In the genomic region with DNA sequence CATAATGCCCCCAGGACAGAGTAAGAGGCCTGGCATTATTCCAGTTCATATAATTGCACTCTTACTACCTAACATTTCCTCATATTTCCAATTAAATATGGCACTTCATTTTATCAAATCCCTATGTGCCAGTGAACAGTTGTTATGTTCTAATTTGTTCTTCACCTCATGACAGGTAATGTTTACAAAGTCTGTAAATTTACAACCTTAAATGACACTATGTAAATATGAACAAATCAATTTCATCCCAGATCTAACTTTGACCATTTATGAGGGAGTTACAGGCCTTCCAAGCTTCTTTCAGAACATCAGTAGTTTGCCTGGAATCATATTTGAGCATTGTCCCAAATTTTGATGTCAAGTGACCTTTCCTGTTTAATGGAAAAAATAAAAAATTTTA, we compare ENCODE assay signal across 23 cellular contexts.
DNase-seq lines count a peak whose midpoint lies in the region; ATAC-seq, FAIRE-seq and TF ChIP-seq lines count a peak whose summit lies in the region.
"Had no signal": no experiment of that assay in that cellular context is flagged by ENCODE, and none has a peak within 500 bp of the region (broad histone marks: within the 10 kb centered on the region; RNA-seq: fewer than 3 reads in every experiment).

No MANE protein-coding gene starts in this region.

- H3K79me2 ChIP-seq in HepG2 (ENCODE audit: insufficient read depth, low read length) (no peaks in the 10 kb centered on the region), GM23338 (replicated peaks; ENCODE audit: insufficient read depth) (no peaks in the 10 kb centered on the region)

- CTCF ChIA-PET in HepG2 (lab: Yijun Ruan, JAX; ENCODE audit: low intra/inter-chr PET ratio, low total read pairs): no interaction called here
- CTCF ChIA-PET in activated naive CD4-positive, alpha-beta T cell treated with anti-CD3 and anti-CD28 coated beads for 36 hours (lab: Charles Lee): no interaction called here

- no peaks in the 10 kb centered on the region for H3F3A ChIP-seq in GM23338 (replicated peaks; ENCODE audit: low read depth)

- H3K9ac ChIP-seq in HepG2 (ENCODE audit: insufficient read depth, low read depth, low read length): no peak overlapping the region

- no peak overlapping the region for H3K27ac ChIP-seq in HepG2 (ENCODE audit: extremely low read length, insufficient read depth, low read length)
- H3K27ac ChIP-seq in GM23338 (ENCODE audit: low read depth): no peak overlapping the region
- H3K27ac ChIP-seq: SK-N-MC had no signal

- TF ChIP-seq CTCF in HepG2 (CRISPR knock-in tag; IDR thresholded peaks at IDR 0.05): no peak
- no peak for TF ChIP-seq CTCF in GM23338 (conservative IDR thresholded peaks at IDR 0.05; ENCODE audit: low read depth in 2 of 2)

- TF ChIP-seq RAD21 in HepG2 (CRISPR knock-in tag; IDR thresholded peaks at IDR 0.05): no peak

- no peak overlapping the region for H3K4me2 ChIP-seq in HepG2 (ENCODE audit: low read depth, low read length)
- no peak overlapping the region for H3K4me2 ChIP-seq in GM23338

- no peaks in the 10 kb centered on the region for H3K4me1 Mint-ChIP-seq in activated naive CD4-positive, alpha-beta T cell treated with anti-CD3 and anti-CD28 coated beads for 36 hours (ENCODE audit: low read depth)
- H3K4me1 Mint-ChIP-seq in GM23338: peaks cover 18% of the 10 kb centered on the region
- H3K4me1 Mint-ChIP-seq: CD8-positive, alpha-beta memory T cell had no signal

- intact Hi-C loops in HepG2 (cut with micrococcal nuclease; ENCODE audit: unreplicated experiment): no loop called here
- intact Hi-C loops in activated naive CD4-positive, alpha-beta T cell treated with anti-CD3 and anti-CD28 coated beads for 36 hours (cut with micrococcal nuclease): no loop called here

- H3K4me3 ChIP-seq in HepG2 (replicated peaks in 1 of 3; ENCODE audit: insufficient read depth in 1 of 3, low read depth in 2 of 3, low read length in 3 of 3) (no peak overlapping the region), GM23338 (no peak overlapping the region)
- H3K4me3 ChIP-seq: K562, SK-N-MC had no signal

- peaks cover 37% of the 10 kb centered on the region for H3K4me1 ChIP-seq in HepG2 (ENCODE audit: insufficient read depth, low read length)
- peaks cover 14% of the 10 kb centered on the region for H3K4me1 ChIP-seq in GM23338 (ENCODE audit: insufficient read depth)

- no peaks in the 10 kb centered on the region for H3K36me3 Mint-ChIP-seq in activated naive CD4-positive, alpha-beta T cell treated with anti-CD3 and anti-CD28 coated beads for 36 hours (ENCODE audit: low read depth)
- peaks cover 14% of the 10 kb centered on the region for H3K36me3 Mint-ChIP-seq in GM23338 (ENCODE audit: low read depth)
- H3K36me3 Mint-ChIP-seq: CD8-positive, alpha-beta memory T cell had no signal

- POLR2A ChIA-PET in HepG2 (lab: Yijun Ruan, JAX): no interaction called here

- no peak overlapping the region for H3K27ac Mint-ChIP-seq in activated naive CD4-positive, alpha-beta T cell treated with anti-CD3 and anti-CD28 coated beads for 36 hours
- H3K27ac Mint-ChIP-seq in GM23338: no peak overlapping the region
- H3K27ac Mint-ChIP-seq: CD8-positive, alpha-beta memory T cell had no signal

- H3K9me2 ChIP-seq in GM23338 (ENCODE audit: insufficient read depth): no peaks in the 10 kb centered on the region

- ATAC-seq in HepG2: no peak
- no peak for ATAC-seq in GM23338
- ATAC-seq: K562, Right ventricle myocardium inferior had no signal

- FAIRE-seq in HepG2 (lab: Jason Lieb, UNC): no peak
- FAIRE-seq: K562 had no signal

- H4K20me1 ChIP-seq in HepG2 (ENCODE audit: insufficient read depth, low read length): no peaks in the 10 kb centered on the region
- no peaks in the 10 kb centered on the region for H4K20me1 ChIP-seq in GM23338 (replicated peaks; ENCODE audit: insufficient read depth)

- H3K36me3 ChIP-seq in HepG2 (replicated peaks in 1 of 2; ENCODE audit: control insufficient read depth in 1 of 2, insufficient read depth in 2 of 2, low read length in 2 of 2): no peaks in the 10 kb centered on the region
- no peaks in the 10 kb centered on the region for H3K36me3 ChIP-seq in GM23338 (ENCODE audit: insufficient read depth)

- H3K27me3 ChIP-seq in HepG2 (ENCODE audit: control insufficient read depth in 1 of 2, insufficient read depth in 2 of 2, low read length in 2 of 2) (no peaks in the 10 kb centered on the region), GM23338 (ENCODE audit: insufficient read depth) (peaks cover 23% of the 10 kb centered on the region)

- TF ChIP-seq EP300 in HepG2 (IDR thresholded peaks at IDR 0.05; ENCODE audit: low read depth in 2 of 2, low read length in 2 of 2) (no peak; a peak in 1 of 4 replicates), HepG2 (CRISPR knock-in tag; IDR thresholded peaks at IDR 0.05; ENCODE audit: borderline replicate concordance) (no peak)

- in situ Hi-C loops in HepG2 (cut with HindIII; ENCODE audit: extremely low pct_ligation_motif_present, low pct_unique_long_range_greater_than_20kb): loop anchor here (10.0 kb wide), 1 partner anchor 96 kb away; no protein-coding TSS in a partner anchor

- no peak overlapping the region for H3K4me3 Mint-ChIP-seq in activated naive CD4-positive, alpha-beta T cell treated with anti-CD3 and anti-CD28 coated beads for 36 hours
- no peak overlapping the region for H3K4me3 Mint-ChIP-seq in GM23338
- H3K4me3 Mint-ChIP-seq: CD8-positive, alpha-beta memory T cell had no signal

- BruUV-seq in HepG2 (replicated peaks; lab: Mats Ljungman, UMichigan): no TSS peak

- TF ChIP-seq POLR2A in HepG2 (IDR thresholded peaks at IDR 0.05; ENCODE audit: insufficient read depth in 1 of 2, low read depth in 2 of 2, low read length in 2 of 2): no peak

- H2AFZ ChIP-seq in HepG2 (ENCODE audit: low read length) (no peak overlapping the region), GM23338 (no peak overlapping the region)

- peaks cover 5% of the 10 kb centered on the region for H3K9me3 Mint-ChIP-seq in activated naive CD4-positive, alpha-beta T cell treated with anti-CD3 and anti-CD28 coated beads for 36 hours
- peaks cover 14% of the 10 kb centered on the region for H3K9me3 Mint-ChIP-seq in GM23338

- H3K27me3 Mint-ChIP-seq in activated naive CD4-positive, alpha-beta T cell treated with anti-CD3 and anti-CD28 coated beads for 36 hours (ENCODE audit: low read depth): no peaks in the 10 kb centered on the region
- peaks cover 3% of the 10 kb centered on the region for H3K27me3 Mint-ChIP-seq in GM23338 (ENCODE audit: insufficient read depth, low read depth, poor library complexity)
- H3K27me3 Mint-ChIP-seq: CD8-positive, alpha-beta memory T cell had no signal

- DNase-seq in DMS153 (lab: John Stamatoyannopoulos, UW) (peak; percentile 88), NCI-H1417 treated with DMSO at 0.1 percent for 48 hours (lab: John Stamatoyannopoulos, UW) (peak; percentile 46), NCI-H748 treated with DMSO at 0.1 percent for 48 hours (lab: John Stamatoyannopoulos, UW) (peak; percentile 99), HepG2 (ENCODE audit: low spot score) (no peak), GM23338 (ENCODE audit: low spot score) (no peak), putamen (ENCODE audit: low spot score) (no peak)
- DNase-seq in activated naive CD4-positive, alpha-beta T cell treated with anti-CD3 and anti-CD28 coated beads for 36 hours: no peak
- no peak for DNase-seq in activated CD8-positive, alpha-beta memory T cell treated with anti-CD3 and anti-CD28 coated beads, Interleukin-2, amount 50 U/mL, for 48 hours
- DNase-seq: AML-193; C1 segment of cervical spinal cord; CD8-positive, alpha-beta memory T cell; EL; GF-D8; H7; NCI-H1092; NCI-H1694; NCI-H446; NCI-H82; OCI-M1; SW 1271 had no signal

- H3K9me3 ChIP-seq in HepG2 (ENCODE audit: low read length): 0 out of 2 replicates have a peak, but pooled peaks cover 7% of the 10 kb centered on the region

TF ChIP-seq in HepG2, 621 proteins besides CTCF, POLR2A, EP300 and RAD21 (continues in another document):
- no peak for TF ChIP-seq ZNF605 (CRISPR knock-in tag; IDR thresholded peaks at IDR 0.05)
- no peak for TF ChIP-seq KAT7 (CRISPR knock-in tag; IDR thresholded peaks at IDR 0.05; ENCODE audit: borderline replicate concordance)
- TF ChIP-seq HCFC1 (IDR thresholded peaks at IDR 0.05; ENCODE audit: low read depth, low read length): no peak
- peak; percentile 49; the same call in 1 of the 2 replicates for TF ChIP-seq MIXL1 (CRISPR knock-in tag; IDR thresholded peaks at IDR 0.05)

TF ChIP-seq in GM23338, 12 proteins besides CTCF, POLR2A, EP300 and RAD21 (continues in another document):
- TF ChIP-seq CREB1 (CRISPR knock-in tag; IDR thresholded peaks at IDR 0.05; ENCODE audit: low read depth): no peak
- TF ChIP-seq ETS1 (IDR thresholded peaks at IDR 0.05): no peak
- no peak for TF ChIP-seq NANOG (IDR thresholded peaks at IDR 0.05; ENCODE audit: borderline replicate concordance)
- no peak for TF ChIP-seq ZNF331 (CRISPR knock-in tag; IDR thresholded peaks at IDR 0.05; ENCODE audit: low read depth)
- TF ChIP-seq ZNF114 (CRISPR knock-in tag; IDR thresholded peaks at IDR 0.05): no peak
- TF ChIP-seq STAT1 (IDR thresholded peaks at IDR 0.05; ENCODE audit: unreplicated experiment): no peak

Comparison
In these comparisons a context has a peak if more than half of its experiments do, and no peak if none do; other contexts are left out.
1. DNase-seq: peak in DMS153 (single experiment), NCI-H1417 treated with DMSO at 0.1 percent for 48 hours (single experiment) and NCI-H748 treated with DMSO at 0.1 percent for 48 hours (single experiment); none in HepG2 (single experiment), activated naive CD4-positive, alpha-beta T cell treated with anti-CD3 and anti-CD28 coated beads for 36 hours (single experiment), GM23338 (single experiment), putamen (single experiment) and activated CD8-positive, alpha-beta memory T cell treated with anti-CD3 and anti-CD28 coated beads, Interleukin-2, amount 50 U/mL, for 48 hours (single experiment).